35 cellular contexts compared by ENCODE assay signal in genomic region chr16:12298285-12298684, GRCh38.
"Had no signal": no experiment of that assay in that cellular context is flagged by ENCODE, and none has a peak within 500 bp of the region (broad histone marks: within the 10 kb centered on the region; RNA-seq: fewer than 3 reads in every experiment).

No MANE protein-coding gene starts in this region.

- H3K36me3 ChIP-seq: MG63 had no signal

- H3K4me3 ChIP-seq: MG63 had no signal

- H3K9me3 ChIP-seq: MG63 had no signal

- DNase-seq: Karpas-422, Kasumi-1, MG63, MM.1S, MV-4-11, NCI-H1048, NCI-H1092, NCI-H1092 treated with DMSO at 0.1 percent for 48 hours, NCI-H1105, NCI-H1105 treated with DMSO at 0.1 percent for 48 hours, NCI-H1417, NCI-H1417 treated with DMSO at 0.1 percent for 48 hours, NCI-H1436, NCI-H1436 treated with DMSO at 0.1 percent for 48 hours, NCI-H146, NCI-H1694, NCI-H1694 treated with DMSO at 0.1 percent for 48 hours, NCI-H187, NCI-H187 treated with DMSO at 0.1 percent for 48 hours, NCI-H1930, NCI-H2029, NCI-H2029 treated with DMSO at 0.1 percent for 48 hours, NCI-H2081, NCI-H2081 treated with DMSO at 0.1 percent for 48 hours, NCI-H2107, NCI-H2171, NCI-H2171 treated with DMSO at 0.1 percent for 48 hours, NCI-H2227 treated with DMSO at 0.1 percent for 48 hours, NCI-H226, NCI-H345, NCI-H446, NCI-H446 treated with DMSO at 0.1 percent for 48 hours, NCI-H510A, NCI-H510A treated with DMSO at 0.1 percent for 48 hours, NCI-H524 had no signal

- H3K27me3 ChIP-seq: MG63 had no signal
